17 cellular contexts compared by ENCODE assay signal in the genomic region with DNA sequence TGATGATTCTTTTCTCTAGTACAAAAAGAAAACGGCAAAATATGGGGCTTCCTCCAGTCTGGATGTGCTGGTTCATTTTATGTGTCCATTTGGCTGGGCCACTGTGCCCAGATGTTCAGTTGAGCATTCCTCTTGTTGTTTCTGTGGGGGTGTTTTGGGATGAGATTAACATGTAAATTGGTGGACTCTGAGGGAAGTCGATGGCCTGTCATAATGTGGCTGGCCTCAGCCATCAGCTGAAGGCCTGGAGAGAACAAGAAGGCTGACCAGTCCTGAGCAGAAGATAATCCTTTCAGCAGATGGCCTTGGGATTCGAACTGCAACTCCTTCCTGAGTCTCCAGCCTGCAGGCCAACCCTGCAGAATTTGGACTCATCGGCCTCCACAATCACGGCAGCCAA.
A peak's percentile ranks its signal among the peaks of the same experiment; 100 is the strongest.
DNase-seq lines count a peak whose midpoint lies in the region; ATAC-seq and TF ChIP-seq lines count a peak whose summit lies in the region.
"Had no signal": no experiment of that assay in that cellular context is flagged by ENCODE, and none has a peak within 500 bp of the region (broad histone marks: within the 10 kb centered on the region; RNA-seq: fewer than 3 reads in every experiment).

No MANE protein-coding gene starts in this region.

- peaks cover 2% of the 10 kb centered on the region for H3K9me3 Mint-ChIP-seq in glutamatergic neuron (ENCODE audit: unreplicated experiment)
- no peaks in the 10 kb centered on the region for H3K9me3 Mint-ChIP-seq in neural crest cell
- H3K9me3 Mint-ChIP-seq: CD4-positive, alpha-beta T cell; CD8-positive, alpha-beta T cell had no signal

- H3K4me3 ChIP-seq in heart left ventricle (no peak overlapping the region), suprapubic skin (no peak overlapping the region)
- H3K4me3 ChIP-seq: BLaER1 treated with 17β-estradiol and CSF1 and Interleukin-3, amounts not matched to agents 10 nM and 100 nM had no signal

- TF ChIP-seq POLR2A in heart left ventricle (IDR thresholded peaks at IDR 0.05) = no peak
- TF ChIP-seq POLR2A in suprapubic skin (IDR thresholded peaks at IDR 0.05) = no peak

- TF ChIP-seq EP300 in suprapubic skin (IDR thresholded peaks at IDR 0.05) = no peak

- ATAC-seq in heart left ventricle = no peak
- ATAC-seq: CD8-positive, alpha-beta T cell had no signal

- no peaks in the 10 kb centered on the region for H3K36me3 Mint-ChIP-seq in glutamatergic neuron (ENCODE audit: unreplicated experiment)
- peaks cover 14% of the 10 kb centered on the region for H3K36me3 Mint-ChIP-seq in neural crest cell (ENCODE audit: low read depth)

- H3K27ac Mint-ChIP-seq in glutamatergic neuron (ENCODE audit: unreplicated experiment) = no peak overlapping the region
- H3K27ac Mint-ChIP-seq in neural crest cell (ENCODE audit: unreplicated experiment) = peak overlapping the region; percentile 72
- H3K27ac Mint-ChIP-seq: B cell; CD4-positive, alpha-beta T cell; CD8-positive, alpha-beta T cell had no signal

- H3K4me3 Mint-ChIP-seq in glutamatergic neuron (ENCODE audit: unreplicated experiment) (peak overlapping the region; percentile 12), neural crest cell (no peak overlapping the region)
- H3K4me3 Mint-ChIP-seq: B cell; CD4-positive, alpha-beta T cell; CD8-positive, alpha-beta T cell had no signal

- H3K4me1 ChIP-seq in heart left ventricle (no peaks in the 10 kb centered on the region), suprapubic skin (no peaks in the 10 kb centered on the region)
- H3K4me1 ChIP-seq: Caco-2 had no signal

- H3K27me3 Mint-ChIP-seq in glutamatergic neuron (ENCODE audit: unreplicated experiment) (peaks cover 2% of the 10 kb centered on the region), neural crest cell (ENCODE audit: low read depth) (no peaks in the 10 kb centered on the region)
- H3K27me3 Mint-ChIP-seq: B cell; CD4-positive, alpha-beta T cell had no signal

- H3K4me1 Mint-ChIP-seq in glutamatergic neuron (ENCODE audit: low read depth, unreplicated experiment) = no peaks in the 10 kb centered on the region
- H3K4me1 Mint-ChIP-seq in neural crest cell = peaks cover 10% of the 10 kb centered on the region
- H3K4me1 Mint-ChIP-seq: B cell had no signal

- DNase-seq in glutamatergic neuron = no peak
- DNase-seq in neural crest cell (ENCODE audit: low read depth, low spot score) = no peak
- DNase-seq in LoVo (ENCODE audit: low spot score) = no peak
- no peak for DNase-seq in heart left ventricle
- no peak for DNase-seq in suprapubic skin (ENCODE audit: low spot score in 2 of 2)
- DNase-seq: 8988T; ACHN; Caco-2; Calu3; CD4-positive, alpha-beta T cell; CD8-positive, alpha-beta T cell; DMS79 treated with DMSO at 0.1 percent for 48 hours; GF-D8 had no signal

- 77 to 92% (median 82%) methylated on average over 5 of the region's 5 CpGs for WGBS in heart left ventricle, 4 donors
- WGBS in suprapubic skin = 79% methylated on average over 5 of the region's 5 CpGs

- TF ChIP-seq CTCF in VCaP (conservative IDR thresholded peaks at IDR 0.05) (no peak), glutamatergic neuron (IDR thresholded peaks at IDR 0.05; ENCODE audit: partially characterized antibody, unreplicated experiment) (no peak), neural crest cell (conservative IDR thresholded peaks at IDR 0.05) (no peak), heart left ventricle (IDR thresholded peaks at IDR 0.05) (no peak), suprapubic skin (IDR thresholded peaks at IDR 0.05) (no peak)

- intact Hi-C loops in heart left ventricle (cut with DNase I) = no loop called here

- H3K27me3 ChIP-seq in heart left ventricle (no peaks in the 10 kb centered on the region), suprapubic skin (no peaks in the 10 kb centered on the region)
- H3K27me3 ChIP-seq: BLaER1 treated with 17β-estradiol and CSF1 and Interleukin-3, amounts not matched to agents 10 nM and 100 nM had no signal

- H3K9me3 ChIP-seq in heart left ventricle (no peaks in the 10 kb centered on the region), suprapubic skin (no peaks in the 10 kb centered on the region)
- H3K9me3 ChIP-seq: BLaER1 treated with 17β-estradiol and CSF1 and Interleukin-3, amounts not matched to agents 10 nM and 100 nM; Caco-2 had no signal

- H3K27ac ChIP-seq in VCaP (peak overlapping the region; percentile 29), heart left ventricle (no peak overlapping the region), suprapubic skin (no peak overlapping the region)
- H3K27ac ChIP-seq: BLaER1 treated with 17β-estradiol and CSF1 and Interleukin-3, amounts not matched to agents 10 nM and 100 nM; C4-2B had no signal

- peaks cover 0 to 50% (median 0%) of the 10 kb centered on the region in 9 donors for H3K36me3 ChIP-seq in heart left ventricle
- H3K36me3 ChIP-seq in suprapubic skin = peaks cover 48% of the 10 kb centered on the region
